22 cellular contexts compared by ENCODE assay signal in genomic region chr19:30880551-30880950, GRCh38.
"Had no signal": no experiment of that assay in that cellular context is flagged by ENCODE, and none has a peak within 500 bp of the region (broad histone marks: within the 10 kb centered on the region; RNA-seq: fewer than 3 reads in every experiment).

No MANE protein-coding gene starts in this region.

- H3K4me2 ChIP-seq: SK-N-SH had no signal

- DNase-seq: KBM-7, MV-4-11, NCI-H1048, NCI-H1105, NCI-H1417, NCI-H1436 treated with DMSO at 0.1 percent for 48 hours, NCI-H1694, NCI-H187 treated with DMSO at 0.1 percent for 48 hours, NCI-H2029 treated with DMSO at 0.1 percent for 48 hours, NCI-H2107, NCI-H226, NCI-H446, NCI-H510A, NCI-H524 treated with DMSO at 0.1 percent for 48 hours, NCI-H69, NCI-H774, PC-3, SHP77, SK-N-SH, SW 1271 had no signal

- ATAC-seq: Panc1, PC-3 had no signal

- H3K9ac ChIP-seq: SK-N-SH had no signal

- H3K27ac ChIP-seq: RWPE1 had no signal

- H3K9me3 ChIP-seq: SK-N-SH had no signal
